In genomic region chr6:3876131-3876530, GRCh38 we compare ENCODE assay signal across 21 cellular contexts. TPM values are rescaled to one million over a fixed set of nuclear protein-coding genes. Genes with fewer than 3 reads are reported as not detected.
DNase-seq lines count a peak whose midpoint lies in the region; ATAC-seq and TF ChIP-seq lines count a peak whose summit lies in the region.
"Had no signal": no experiment of that assay in that cellular context is flagged by ENCODE, and none has a peak within 500 bp of the region (broad histone marks: within the 10 kb centered on the region; RNA-seq: fewer than 3 reads in every experiment).

No MANE protein-coding gene starts in this region.

- H3K27me3 ChIP-seq in ACC112 (ENCODE audit: insufficient read depth, low read length) (no peaks in the 10 kb centered on the region), esophagus muscularis mucosa (no peaks in the 10 kb centered on the region), right atrium auricular region (no peaks in the 10 kb centered on the region)
- H3K27me3 ChIP-seq: BLaER1 treated with 17β-estradiol and CSF1 and Interleukin-3, amounts not matched to agents 10 nM and 100 nM; upper lobe of right lung had no signal

- no peak for TF ChIP-seq CTCF in esophagus muscularis mucosa (IDR thresholded peaks at IDR 0.05)
- no peak for TF ChIP-seq CTCF in right atrium auricular region (IDR thresholded peaks at IDR 0.05)

- DNase-seq in esophagus muscularis mucosa (ENCODE audit: extremely low spot score) = no peak
- DNase-seq in right atrium auricular region (ENCODE audit: low spot score) = peak; percentile 93
- DNase-seq in skeletal muscle cell (ENCODE audit: low read depth) = peak; percentile 76
- DNase-seq in putamen (ENCODE audit: low spot score) = no peak
- no peak for DNase-seq in NK-92 treated with Interleukin-12 subunit alpha and Interleukin-12 subunit beta, amount 100 ng/mL, for 24 hours (lab: John Stamatoyannopoulos, UW)
- DNase-seq: effector CD8-positive, alpha-beta T cell; left colon; NCI-H1930; NCI-H446; retina; stimulated activated CD4-positive, alpha-beta T cell treated with anti-CD3 and anti-CD28 coated beads, Interleukin-1b, Interleukin-23, amount 100 ng/mL, for 48 hours; stimulated activated naive CD4-positive, alpha-beta T cell treated with Interleukin-2 at 50 U/mL for 16 hours; T-helper 9 cell; upper lobe of right lung had no signal

- H3K79me2 ChIP-seq in ACC112 (ENCODE audit: control insufficient read depth, insufficient read depth, low read length, unreplicated experiment) = no peaks in the 10 kb centered on the region

- peak overlapping the region; percentile 13 for H3K4me3 ChIP-seq in ACC112 (ENCODE audit: low read depth, low read length)
- no peak overlapping the region for H3K4me3 ChIP-seq in esophagus muscularis mucosa
- H3K4me3 ChIP-seq in right atrium auricular region = peak overlapping the region in 1 of 2 donors; percentile 20
- peak overlapping the region; percentile 7 for H3K4me3 ChIP-seq in skeletal muscle cell (ENCODE audit: low read depth, low read length)
- H3K4me3 ChIP-seq: A549; BLaER1 treated with 17β-estradiol and CSF1 and Interleukin-3, amounts not matched to agents 10 nM and 100 nM; upper lobe of right lung had no signal

- H3K9me3 ChIP-seq in esophagus muscularis mucosa (no peaks in the 10 kb centered on the region), right atrium auricular region (no peaks in the 10 kb centered on the region)
- H3K9me3 ChIP-seq: A549; BLaER1 treated with 17β-estradiol and CSF1 and Interleukin-3, amounts not matched to agents 10 nM and 100 nM; upper lobe of right lung had no signal

- intact Hi-C loops in esophagus muscularis mucosa (cut with DNase I) = no loop called here

- ATAC-seq in HG02938 (IDR thresholded peaks at IDR 0.05; ENCODE audit: unreplicated experiment) (no peak), HG02885 (IDR thresholded peaks at IDR 0.05; ENCODE audit: poor library complexity, unreplicated experiment) (no peak)
- ATAC-seq: A549, left colon, SK-N-SH treated with all-trans-retinoic acid at 6 μM for 48 hours, upper lobe of right lung had no signal

- TF ChIP-seq EP300 in esophagus muscularis mucosa (IDR thresholded peaks at IDR 0.05) = peak; percentile 53

- no peak overlapping the region for H2AFZ ChIP-seq in ACC112 (ENCODE audit: low read length, unreplicated experiment)

- no peak for TF ChIP-seq POLR2A in esophagus muscularis mucosa (IDR thresholded peaks at IDR 0.05; ENCODE audit: low read depth)

- peak overlapping the region; percentile 66 for H3K27ac ChIP-seq in ACC112 (ENCODE audit: low read depth, low read length)
- H3K27ac ChIP-seq in esophagus muscularis mucosa (replicated peaks in 1 of 4) = peak overlapping the region in 1 of 4 donors; percentile 66
- H3K27ac ChIP-seq in right atrium auricular region = peak overlapping the region; percentile 54 to 70
- H3K27ac ChIP-seq: BLaER1 treated with 17β-estradiol and CSF1 and Interleukin-3, amounts not matched to agents 10 nM and 100 nM; KMS-11; upper lobe of right lung had no signal

- H3K4me1 ChIP-seq in ACC112 (ENCODE audit: control insufficient read depth, insufficient read depth, low read length, unreplicated experiment) (peaks cover 18% of the 10 kb centered on the region), esophagus muscularis mucosa (peaks cover 0 to 3% (median 0%) of the 10 kb centered on the region in 4 donors), right atrium auricular region (peaks cover 0 to 4% of the 10 kb centered on the region in 2 donors)
- H3K4me1 ChIP-seq: BLaER1 treated with 17β-estradiol and CSF1 and Interleukin-3, amounts not matched to agents 10 nM and 100 nM; upper lobe of right lung had no signal

- H3K36me3 ChIP-seq in ACC112 (ENCODE audit: insufficient read depth, low read length) = no peaks in the 10 kb centered on the region
- no peaks in the 10 kb centered on the region for H3K36me3 ChIP-seq in esophagus muscularis mucosa
- no peaks in the 10 kb centered on the region for H3K36me3 ChIP-seq in right atrium auricular region
- H3K36me3 ChIP-seq: BLaER1 treated with 17β-estradiol and CSF1 and Interleukin-3, amounts not matched to agents 10 nM and 100 nM; upper lobe of right lung had no signal

- WGBS in esophagus muscularis mucosa = 82% methylated on average over 10 of the region's 10 CpGs

RNA-seq across cellular contexts. Expression of gene FAM50B, which starts 27.0 kb away (rescaled TPM):
- total RNA-seq in esophagus muscularis mucosa (10 to 100 TPM; 12.5 to 26.6 (median 17.6) TPM), right atrium auricular region (10 to 100 TPM; 10.0 to 19.6 TPM)

Comparison
In these comparisons a context has a peak if more than half of its experiments do, and no peak if none do; other contexts are left out.
1. H3K4me3 ChIP-seq: peak in ACC112 (single experiment) and skeletal muscle cell (single experiment); none in esophagus muscularis mucosa (0 of 4).
2. DNase-seq: peak in right atrium auricular region (single experiment) and skeletal muscle cell (single experiment); none in esophagus muscularis mucosa (single experiment), putamen (single experiment) and NK-92 treated with Interleukin-12 subunit alpha and Interleukin-12 subunit beta, amount 100 ng/mL, for 24 hours (single experiment).